Comparison of ENCODE assay signal across 22 cellular contexts in genomic region chr2:21041462-21041861, GRCh38. TPM values are rescaled to one million over a fixed set of nuclear protein-coding genes. Genes with fewer than 3 reads are reported as not detected.
"Had no signal": no experiment of that assay in that cellular context is flagged by ENCODE, and none has a peak within 500 bp of the region (broad histone marks: within the 10 kb centered on the region; RNA-seq: fewer than 3 reads in every experiment).

No MANE protein-coding gene starts in this region.

- H3K27ac ChIP-seq: colonic mucosa, parathyroid adenoma, prostate gland, skin epidermis, testis, vagina had no signal

- H3K9me3 ChIP-seq: colonic mucosa, prostate gland, sigmoid colon, testis, tibial nerve, upper lobe of right lung, vagina had no signal

- H3K27ac Mint-ChIP-seq: endodermal cell; naive thymus-derived CD4-positive, alpha-beta T cell; nephron progenitor cell; stimulated activated naive B cell treated with anti-CD40 and anti-IgM and Interleukin-4, amounts not matched to agents 10 μg/mL and 1 μg/mL and 100 μg/mL, for 72 hours; stimulated activated naive CD8-positive, alpha-beta T cell treated with anti-CD3 and anti-CD28 coated beads, Interleukin-15, amount 100 ng/mL, for 72 hours had no signal

- H3K9ac ChIP-seq: parathyroid adenoma had no signal

- H3K4me3 ChIP-seq: colonic mucosa, prostate gland, sigmoid colon, skin epidermis, testis, tibial nerve, upper lobe of right lung, vagina had no signal

- H3K36me3 ChIP-seq: colonic mucosa, prostate gland, sigmoid colon, tibial nerve, upper lobe of right lung, vagina had no signal

- DNase-seq: colonic mucosa; dermis blood vessel endothelial cell; effector CD4-positive, alpha-beta T cell; endodermal cell; erythroblast; hippocampal formation; mammary epithelial cell; naive thymus-derived CD4-positive, alpha-beta T cell; nephron progenitor cell; sigmoid colon; stimulated activated CD4-positive, alpha-beta T cell treated with anti-CD3 and anti-CD28 coated beads, Interleukin-2, amount 100 ng/mL, for 24 hours; stimulated activated CD4-positive, alpha-beta T cell treated with anti-CD3 and anti-CD28 coated beads, Interleukin-4, amount 100 ng/mL, for 4 hours; stimulated activated naive B cell treated with anti-CD40 and anti-IgM and Interleukin-4, amounts not matched to agents 10 μg/mL and 1 μg/mL and 100 μg/mL, for 72 hours; stimulated activated naive CD8-positive, alpha-beta T cell treated with anti-CD3 and anti-CD28 coated beads, Interleukin-15, amount 100 ng/mL, for 72 hours; testis; upper lobe of right lung had no signal

- H3K4me3 Mint-ChIP-seq: endodermal cell; naive thymus-derived CD4-positive, alpha-beta T cell; nephron progenitor cell; stimulated activated naive B cell treated with anti-CD40 and anti-IgM and Interleukin-4, amounts not matched to agents 10 μg/mL and 1 μg/mL and 100 μg/mL, for 72 hours; stimulated activated naive CD8-positive, alpha-beta T cell treated with anti-CD3 and anti-CD28 coated beads, Interleukin-15, amount 100 ng/mL, for 72 hours had no signal

- H3K4me1 ChIP-seq: parathyroid adenoma, prostate gland, testis, vagina had no signal

- H3K27me3 ChIP-seq: testis, tibial nerve, upper lobe of right lung, vagina had no signal

- H3K4me1 Mint-ChIP-seq: stimulated activated naive CD8-positive, alpha-beta T cell treated with anti-CD3 and anti-CD28 coated beads, Interleukin-15, amount 100 ng/mL, for 72 hours had no signal

- H3K9me3 Mint-ChIP-seq: endodermal cell; nephron progenitor cell; stimulated activated naive B cell treated with anti-CD40 and anti-IgM and Interleukin-4, amounts not matched to agents 10 μg/mL and 1 μg/mL and 100 μg/mL, for 72 hours; stimulated activated naive CD8-positive, alpha-beta T cell treated with anti-CD3 and anti-CD28 coated beads, Interleukin-15, amount 100 ng/mL, for 72 hours had no signal

- H3K36me3 Mint-ChIP-seq: naive thymus-derived CD4-positive, alpha-beta T cell; stimulated activated naive B cell treated with anti-CD40 and anti-IgM and Interleukin-4, amounts not matched to agents 10 μg/mL and 1 μg/mL and 100 μg/mL, for 72 hours had no signal

- ATAC-seq: naive thymus-derived CD4-positive, alpha-beta T cell; stimulated activated naive B cell treated with anti-CD40 and anti-IgM and Interleukin-4, amounts not matched to agents 10 μg/mL and 1 μg/mL and 100 μg/mL, for 72 hours; stimulated activated naive CD8-positive, alpha-beta T cell treated with anti-CD3 and anti-CD28 coated beads, Interleukin-15, amount 100 ng/mL, for 72 hours; upper lobe of right lung had no signal

RNA-seq across cellular contexts. Expression of gene APOB, which starts 2.4 kb away (rescaled TPM):
- total RNA-seq: mammary epithelial cell; mononuclear cell; naive thymus-derived CD4-positive, alpha-beta T cell; vagina had no signal
- polyA plus RNA-seq: mammary epithelial cell; naive thymus-derived CD4-positive, alpha-beta T cell had no signal
